Comparison of ENCODE assay signal across 17 cellular contexts in the genomic region with DNA sequence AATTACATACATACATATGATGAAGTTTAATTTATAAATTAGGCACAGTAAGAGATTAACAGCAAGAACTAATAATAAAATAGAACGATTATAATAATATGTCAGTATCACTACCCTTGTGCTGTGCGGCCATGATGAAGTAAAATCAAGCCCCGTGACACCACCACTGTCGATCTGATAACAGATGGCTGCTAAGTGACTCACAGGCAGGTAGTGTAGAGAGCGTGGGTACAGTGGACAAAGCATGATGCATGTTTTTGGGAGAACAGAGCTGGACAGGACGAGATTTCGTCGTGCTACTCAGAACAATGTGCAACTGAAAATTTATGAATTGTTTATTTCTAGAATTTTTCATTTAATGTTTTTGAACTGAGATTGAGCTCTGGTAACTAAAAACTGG.
"Had no signal": no experiment of that assay in that cellular context is flagged by ENCODE, and none has a peak within 500 bp of the region (broad histone marks: within the 10 kb centered on the region; RNA-seq: fewer than 3 reads in every experiment).

No MANE protein-coding gene starts in this region.

- H3K36me3 ChIP-seq: colonic mucosa, esophagus muscularis mucosa, lower lobe of right lung, pancreas, thoracic aorta had no signal

- H3K4me3 ChIP-seq: colonic mucosa, esophagus muscularis mucosa, lower lobe of right lung, pancreas, thoracic aorta had no signal

- H3K9me3 ChIP-seq: colonic mucosa, lower lobe of right lung, pancreas had no signal

- H3K4me1 Mint-ChIP-seq: stimulated activated effector memory CD8-positive, alpha-beta T cell treated with anti-CD3 and anti-CD28 coated beads, Interleukin-12 subunit alpha, Interleukin-12 subunit beta, amount 100 ng/mL, for 72 hours; WTC11 had no signal

- H3K4me1 ChIP-seq: colonic mucosa, esophagus muscularis mucosa, lower lobe of right lung, pancreas had no signal

- H3K36me3 Mint-ChIP-seq: stimulated activated effector memory CD8-positive, alpha-beta T cell treated with anti-CD3 and anti-CD28 coated beads, Interleukin-12 subunit alpha, Interleukin-12 subunit beta, amount 100 ng/mL, for 72 hours; WTC11 had no signal

- H3K27ac Mint-ChIP-seq: activated CD8-positive, alpha-beta T cell treated with anti-CD3 and anti-CD28 coated beads for 36 hours; activated naive CD4-positive, alpha-beta T cell treated with anti-CD3 and anti-CD28 coated beads, Interleukin-2, amount 50 U/mL, for 72 hours; stimulated activated effector memory CD8-positive, alpha-beta T cell treated with anti-CD3 and anti-CD28 coated beads, Interleukin-12 subunit alpha, Interleukin-12 subunit beta, amount 100 ng/mL, for 72 hours; WTC11 had no signal

- H3K27ac ChIP-seq: colonic mucosa, esophagus muscularis mucosa, lower lobe of right lung, pancreas, thoracic aorta had no signal

- DNase-seq: activated CD4-positive, alpha-beta T cell treated with anti-CD3 and anti-CD28 coated beads for 4 hours; activated CD8-positive, alpha-beta memory T cell treated with anti-CD3 and anti-CD28 coated beads, Interleukin-2, amount 50 U/mL, for 4 hours; activated CD8-positive, alpha-beta T cell treated with anti-CD3 and anti-CD28 coated beads for 36 hours; activated gamma-delta T cell; activated T-cell treated with anti-CD3 and anti-CD28 coated beads, Interleukin-2, amount 50 U/mL, for 48 hours; central memory CD4-positive, alpha-beta T cell; colonic mucosa; head of caudate nucleus; left colon; lower lobe of right lung; midbrain; pancreas had no signal

- H3K4me3 Mint-ChIP-seq: activated CD8-positive, alpha-beta T cell treated with anti-CD3 and anti-CD28 coated beads for 36 hours; stimulated activated effector memory CD8-positive, alpha-beta T cell treated with anti-CD3 and anti-CD28 coated beads, Interleukin-12 subunit alpha, Interleukin-12 subunit beta, amount 100 ng/mL, for 72 hours; WTC11 had no signal

- H3K9me3 Mint-ChIP-seq: stimulated activated effector memory CD8-positive, alpha-beta T cell treated with anti-CD3 and anti-CD28 coated beads, Interleukin-12 subunit alpha, Interleukin-12 subunit beta, amount 100 ng/mL, for 72 hours had no signal

- H3K27me3 ChIP-seq: colonic mucosa, pancreas had no signal

- ATAC-seq: activated CD8-positive, alpha-beta T cell treated with anti-CD3 and anti-CD28 coated beads for 36 hours; activated naive CD4-positive, alpha-beta T cell treated with anti-CD3 and anti-CD28 coated beads, Interleukin-2, amount 50 U/mL, for 72 hours; left colon; lower lobe of right lung; pancreas; stimulated activated effector memory CD8-positive, alpha-beta T cell treated with anti-CD3 and anti-CD28 coated beads, Interleukin-12 subunit alpha, Interleukin-12 subunit beta, amount 100 ng/mL, for 72 hours; WTC11 had no signal
